Comparison of ENCODE assay signal across 27 cellular contexts in genomic region chr3:139016430-139017048, GRCh38. TPM values are rescaled to one million over a fixed set of nuclear protein-coding genes. Genes with fewer than 3 reads are reported as not detected.
DNase-seq lines count a peak whose midpoint lies in the region; ATAC-seq, FAIRE-seq and TF ChIP-seq lines count a peak whose summit lies in the region.
"Had no signal": no experiment of that assay in that cellular context is flagged by ENCODE, and none has a peak within 500 bp of the region (broad histone marks: within the 10 kb centered on the region; RNA-seq: fewer than 3 reads in every experiment).

No MANE protein-coding gene starts in this region.

- peak; percentile 71 for ATAC-seq in GM18907 (IDR thresholded peaks at IDR 0.05; ENCODE audit: unreplicated experiment)
- ATAC-seq: body of pancreas; stimulated activated naive B cell treated with anti-CD40 and anti-IgM and Interleukin-4, amounts not matched to agents 10 μg/mL and 1 μg/mL and 100 μg/mL, for 72 hours; WTC11 had no signal

- no peaks in the 10 kb centered on the region for H3K4me1 Mint-ChIP-seq in osteocyte (ENCODE audit: unreplicated experiment)
- H3K4me1 Mint-ChIP-seq: activated CD4-positive, alpha-beta T cell treated with anti-CD3 and anti-CD28 coated beads, Interleukin-2, amount 10 ng/mL, durations not matched to agents 7 days and 5 days; stimulated activated naive B cell treated with anti-CD40 and anti-IgM and Interleukin-4, amounts not matched to agents 10 μg/mL and 1 μg/mL and 100 μg/mL, for 72 hours; WTC11 had no signal

- no peak for TF ChIP-seq CTCF in osteocyte (IDR thresholded peaks at IDR 0.05)

- H3K4me3 Mint-ChIP-seq in osteocyte (ENCODE audit: unreplicated experiment): no peak overlapping the region
- H3K4me3 Mint-ChIP-seq: activated CD4-positive, alpha-beta T cell treated with anti-CD3 and anti-CD28 coated beads, Interleukin-2, amount 10 ng/mL, durations not matched to agents 7 days and 5 days; CD4-positive, alpha-beta T cell; stimulated activated naive B cell treated with anti-CD40 and anti-IgM and Interleukin-4, amounts not matched to agents 10 μg/mL and 1 μg/mL and 100 μg/mL, for 72 hours; WTC11 had no signal

- peaks cover 20% of the 10 kb centered on the region for H3K9me3 Mint-ChIP-seq in osteocyte (ENCODE audit: unreplicated experiment)

- no peaks in the 10 kb centered on the region for H3K27me3 Mint-ChIP-seq in osteocyte (ENCODE audit: unreplicated experiment)
- H3K27me3 Mint-ChIP-seq: activated CD4-positive, alpha-beta T cell treated with anti-CD3 and anti-CD28 coated beads, Interleukin-2, amount 10 ng/mL, durations not matched to agents 7 days and 5 days had no signal

- DNase-seq in DMS 273 (lab: John Stamatoyannopoulos, UW; ENCODE audit: unreplicated experiment): peak; percentile 4
- no peak for DNase-seq in DMS 273 treated with DMSO at 0.1 percent for 48 hours (lab: John Stamatoyannopoulos, UW)
- peak; percentile 12 for DNase-seq in NCI-H1105 treated with DMSO at 0.1 percent for 48 hours (lab: John Stamatoyannopoulos, UW)
- peak; percentile 1 for DNase-seq in glomerular visceral epithelial cell (ENCODE audit: extremely low spot score)
- no peak for DNase-seq in NCI-H2107 (lab: John Stamatoyannopoulos, UW)
- DNase-seq in urothelium cell line (ENCODE audit: low spot score): no peak
- no peak for DNase-seq in osteocyte (ENCODE audit: extremely low spot score, unreplicated experiment)
- DNase-seq: activated CD4-positive, alpha-beta T cell treated with anti-CD3 and anti-CD28 coated beads, Interleukin-2, amount 10 ng/mL, durations not matched to agents 7 days and 5 days; activated naive CD4-positive, alpha-beta T cell; activated T-cell treated with anti-CD3 and anti-CD28 coated beads, Interleukin-2, amount 50 U/mL, for 48 hours; body of pancreas; CD4-positive, alpha-beta T cell; dermis blood vessel endothelial cell; GDM1; H7; left ventricle myocardium inferior; NCI-H2081 treated with DMSO at 0.1 percent for 48 hours; NCI-H510A treated with DMSO at 0.1 percent for 48 hours; SIG-M5; stimulated activated CD4-positive, alpha-beta T cell treated with anti-CD3 and anti-CD28 coated beads, Interleukin-15, amount 100 ng/mL, for 24 hours; stimulated activated naive B cell treated with anti-CD40 and anti-IgM and Interleukin-4, amounts not matched to agents 10 μg/mL and 1 μg/mL and 100 μg/mL, for 72 hours had no signal

- FAIRE-seq in urothelium cell line (lab: Jason Lieb, UNC): no peak

- no peak overlapping the region for H3K27ac Mint-ChIP-seq in osteocyte (ENCODE audit: unreplicated experiment)
- H3K27ac Mint-ChIP-seq: activated CD4-positive, alpha-beta T cell treated with anti-CD3 and anti-CD28 coated beads, Interleukin-2, amount 10 ng/mL, durations not matched to agents 7 days and 5 days; CD4-positive, alpha-beta T cell; stimulated activated naive B cell treated with anti-CD40 and anti-IgM and Interleukin-4, amounts not matched to agents 10 μg/mL and 1 μg/mL and 100 μg/mL, for 72 hours; WTC11 had no signal

- no peaks in the 10 kb centered on the region for H3K36me3 Mint-ChIP-seq in osteocyte (ENCODE audit: unreplicated experiment)
- H3K36me3 Mint-ChIP-seq: WTC11 had no signal

RNA-seq across cellular contexts. Expression of gene PRR23B, which starts 4.2 kb away (rescaled TPM):
- total RNA-seq in osteocyte: not detected in 2 replicates
- total RNA-seq: activated CD4-positive, alpha-beta T cell treated with anti-CD3 and anti-CD28 coated beads, Interleukin-2, amount 10 ng/mL, durations not matched to agents 7 days and 5 days; body of pancreas; CD4-positive, alpha-beta T cell; dermis blood vessel endothelial cell; fibroblast of lung; glomerular endothelial cell; H7; left ventricle myocardium inferior; temporal lobe; urinary bladder; WTC11 had no signal

RNA-seq across cellular contexts. Expression of gene PRR23A, which starts 10.5 kb away (rescaled TPM):
- not detected in 2 replicates for total RNA-seq in osteocyte
- total RNA-seq: activated CD4-positive, alpha-beta T cell treated with anti-CD3 and anti-CD28 coated beads, Interleukin-2, amount 10 ng/mL, durations not matched to agents 7 days and 5 days; body of pancreas; CD4-positive, alpha-beta T cell; dermis blood vessel endothelial cell; fibroblast of lung; glomerular endothelial cell; H7; left ventricle myocardium inferior; temporal lobe; urinary bladder; WTC11 had no signal

RNA-seq across cellular contexts. Expression of gene PRR23C, which starts 28.2 kb away (rescaled TPM):
- total RNA-seq in osteocyte: not detected in 2 replicates
- total RNA-seq: activated CD4-positive, alpha-beta T cell treated with anti-CD3 and anti-CD28 coated beads, Interleukin-2, amount 10 ng/mL, durations not matched to agents 7 days and 5 days; body of pancreas; CD4-positive, alpha-beta T cell; dermis blood vessel endothelial cell; fibroblast of lung; glomerular endothelial cell; H7; left ventricle myocardium inferior; temporal lobe; urinary bladder; WTC11 had no signal

Comparison
In these comparisons a context has a peak if more than half of its experiments do, and no peak if none do; other contexts are left out.
1. DNase-seq: peak in DMS 273 (single experiment), NCI-H1105 treated with DMSO at 0.1 percent for 48 hours (single experiment) and glomerular visceral epithelial cell (single experiment); none in DMS 273 treated with DMSO at 0.1 percent for 48 hours (single experiment), NCI-H2107 (single experiment), urothelium cell line (single experiment) and osteocyte (single experiment).